Comparison of ENCODE assay signal across 8 cellular contexts in the genomic region with DNA sequence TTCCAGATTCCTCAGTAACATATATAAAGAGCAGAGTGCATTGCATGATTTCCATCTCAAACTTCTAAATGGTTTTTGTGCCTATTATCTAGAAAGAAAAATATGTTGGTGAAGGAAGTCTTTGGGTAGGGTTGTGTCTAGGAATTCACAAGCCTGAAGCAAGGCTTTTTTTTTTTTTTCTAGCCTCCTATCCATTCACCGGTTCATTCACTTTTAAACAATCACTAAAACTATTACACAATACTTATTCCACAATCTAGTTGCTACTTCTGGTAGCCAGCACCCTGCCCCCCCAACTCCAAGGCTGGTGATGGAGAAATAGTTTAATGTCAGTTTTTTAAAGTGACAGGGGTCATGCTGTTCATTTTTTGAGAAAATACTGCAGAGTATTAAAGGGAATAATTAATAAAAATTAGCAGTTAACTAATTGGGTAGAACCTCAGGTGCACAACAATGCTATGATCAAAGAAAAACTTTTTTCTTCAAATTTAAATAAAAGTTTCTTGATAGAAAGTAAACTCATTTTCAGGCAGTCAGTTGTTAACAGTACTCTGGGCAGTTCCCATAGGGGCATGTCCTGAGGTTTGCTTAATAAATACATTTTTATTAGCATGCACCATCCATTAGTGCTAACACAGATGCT. TPM values are rescaled to one million over a fixed set of nuclear protein-coding genes. Genes with fewer than 3 reads are reported as not detected.
DNase-seq lines count a peak whose midpoint lies in the region.

No MANE protein-coding gene starts in this region.

- H3K27ac ChIP-seq in substantia nigra (ENCODE audit: low read depth, low read length, poor library complexity, severe bottlenecking): peak overlapping the region; percentile 99

- CTCF ChIA-PET in activated naive CD4-positive, alpha-beta T cell treated with anti-CD3 and anti-CD28 coated beads for 36 hours (lab: Charles Lee): interaction anchor here (0.7 to 2.9 kb wide), 8 partner anchors 10 to 484 kb away, joined by 3 to 11 read pairs (median 6); no protein-coding TSS in a partner anchor

- H3K27me3 Mint-ChIP-seq in activated naive CD4-positive, alpha-beta T cell treated with anti-CD3 and anti-CD28 coated beads for 36 hours (ENCODE audit: low read depth): no peaks in the 10 kb centered on the region
- no peaks in the 10 kb centered on the region for H3K27me3 Mint-ChIP-seq in activated naive CD8-positive, alpha-beta T cell
- H3K27me3 Mint-ChIP-seq in immature natural killer cell (ENCODE audit: low read depth in 3 of 3): peaks cover 9 to 12% (median 10%) of the 10 kb centered on the region in 3 donors

- peak overlapping the region; percentile 83 for H3K4me3 Mint-ChIP-seq in activated naive CD4-positive, alpha-beta T cell treated with anti-CD3 and anti-CD28 coated beads for 36 hours
- H3K4me3 Mint-ChIP-seq in activated naive CD8-positive, alpha-beta T cell: peak overlapping the region; percentile 88
- H3K4me3 Mint-ChIP-seq in immature natural killer cell: peak overlapping the region; percentile 86 to 92 (median 87)

- H3K36me3 Mint-ChIP-seq in activated naive CD4-positive, alpha-beta T cell treated with anti-CD3 and anti-CD28 coated beads for 36 hours (ENCODE audit: low read depth): peaks cover 11% of the 10 kb centered on the region
- peaks cover 10% of the 10 kb centered on the region for H3K36me3 Mint-ChIP-seq in activated naive CD8-positive, alpha-beta T cell
- peaks cover 0 to 4% (median 4%) of the 10 kb centered on the region in 3 donors for H3K36me3 Mint-ChIP-seq in immature natural killer cell

- intact Hi-C loops in activated naive CD4-positive, alpha-beta T cell treated with anti-CD3 and anti-CD28 coated beads for 36 hours (cut with micrococcal nuclease): loop anchor here (1.0 to 2.0 kb wide), 3 partner anchors 14 to 484 kb away; no protein-coding TSS in a partner anchor

- H3K4me1 Mint-ChIP-seq in activated naive CD4-positive, alpha-beta T cell treated with anti-CD3 and anti-CD28 coated beads for 36 hours (ENCODE audit: low read depth): peaks cover 51% of the 10 kb centered on the region
- H3K4me1 Mint-ChIP-seq in activated naive CD8-positive, alpha-beta T cell (ENCODE audit: low read depth): peaks cover 62% of the 10 kb centered on the region
- H3K4me1 Mint-ChIP-seq in immature natural killer cell: peaks cover 45 to 53% of the 10 kb centered on the region in 2 donors

- H3K9me3 Mint-ChIP-seq in activated naive CD4-positive, alpha-beta T cell treated with anti-CD3 and anti-CD28 coated beads for 36 hours: no peaks in the 10 kb centered on the region
- H3K9me3 Mint-ChIP-seq in activated naive CD8-positive, alpha-beta T cell (ENCODE audit: low read depth): no peaks in the 10 kb centered on the region
- no peaks in the 10 kb centered on the region for H3K9me3 Mint-ChIP-seq in immature natural killer cell

- H3K27ac Mint-ChIP-seq in activated naive CD4-positive, alpha-beta T cell treated with anti-CD3 and anti-CD28 coated beads for 36 hours: peak overlapping the region; percentile 91
- peak overlapping the region; percentile 92 for H3K27ac Mint-ChIP-seq in activated naive CD8-positive, alpha-beta T cell
- H3K27ac Mint-ChIP-seq in immature natural killer cell: peak overlapping the region; percentile 86 to 94 (median 91)

- no peak for DNase-seq in activated naive CD4-positive, alpha-beta T cell treated with anti-CD3 and anti-CD28 coated beads for 36 hours
- DNase-seq in activated naive CD4-positive, alpha-beta T cell treated with anti-CD3 and anti-CD28 coated beads, Interleukin-2, amount 50 U/mL, for 16 hours: no peak
- no peak for DNase-seq in immature natural killer cell
- no peak for DNase-seq in substantia nigra (lab: John Stamatoyannopoulos, UW)
- no peak for DNase-seq in NCI-H2196 treated with DMSO at 0.1 percent for 48 hours (lab: John Stamatoyannopoulos, UW; ENCODE audit: unreplicated experiment)
- DNase-seq in T1000 (lab: John Stamatoyannopoulos, UW): no peak
- DNase-seq in NCI-H82 treated with DMSO at 0.1 percent for 48 hours (lab: John Stamatoyannopoulos, UW; ENCODE audit: unreplicated experiment): no peak

RNA-seq across cellular contexts. Expression of gene IRF2BP2, which starts 10.9 kb away (rescaled TPM):
- 100 to 1,000 TPM in 1 of 2 experiments, 10 to 100 TPM in 1; 99.6 to 107 TPM for total RNA-seq in activated naive CD4-positive, alpha-beta T cell treated with anti-CD3 and anti-CD28 coated beads for 36 hours
- 10 to 100 TPM; 19.1 to 28.2 (median 26.4) TPM for polyA plus RNA-seq in immature natural killer cell
